Comparison of ENCODE assay signal across 15 cellular contexts in the genomic region with DNA sequence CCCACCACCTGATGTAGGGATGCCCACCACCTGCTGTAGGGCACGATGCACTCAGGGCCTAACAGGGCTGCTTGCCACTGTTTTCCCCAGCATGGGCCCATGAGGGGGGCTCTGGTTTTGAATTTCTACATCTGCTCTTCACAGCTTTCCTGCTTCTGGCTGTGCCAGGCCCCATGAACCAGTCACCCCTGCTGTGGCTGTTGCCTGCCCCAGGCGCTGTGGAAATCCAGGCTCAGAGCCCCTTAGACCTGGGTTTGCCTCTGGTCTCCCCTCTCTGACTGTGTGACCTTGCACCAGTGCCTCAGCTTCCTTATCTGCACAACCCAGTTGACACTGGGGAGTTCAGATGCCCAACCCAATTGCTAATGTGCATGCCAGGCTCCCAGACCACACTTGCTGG. TPM values are rescaled to one million over a fixed set of nuclear protein-coding genes. Genes with fewer than 3 reads are reported as not detected.
DNase-seq lines count a peak whose midpoint lies in the region; ATAC-seq and TF ChIP-seq lines count a peak whose summit lies in the region.
"Had no signal": no experiment of that assay in that cellular context is flagged by ENCODE, and none has a peak within 500 bp of the region (broad histone marks: within the 10 kb centered on the region; RNA-seq: fewer than 3 reads in every experiment).

No MANE protein-coding gene starts in this region.

- no peak overlapping the region for H3K4me3 ChIP-seq in coronary artery
- no peak overlapping the region for H3K4me3 ChIP-seq in vagina
- H3K4me3 ChIP-seq: GM23248, HAP-1 had no signal

- TF ChIP-seq CTCF in 22Rv1 (IDR thresholded peaks at IDR 0.05): no peak
- no peak for TF ChIP-seq CTCF in coronary artery (IDR thresholded peaks at IDR 0.05)
- no peak for TF ChIP-seq CTCF in vagina (IDR thresholded peaks at IDR 0.05)

- H3K9me3 ChIP-seq in vagina: no peaks in the 10 kb centered on the region
- H3K9me3 ChIP-seq: BE2C, Caco-2, HAP-1 had no signal

- peaks cover 44% of the 10 kb centered on the region for H3K4me1 ChIP-seq in vagina
- H3K4me1 ChIP-seq: HAP-1 had no signal

- H3K27me3 ChIP-seq in vagina: no peaks in the 10 kb centered on the region

- H3K36me3 ChIP-seq in vagina: no peaks in the 10 kb centered on the region
- H3K36me3 ChIP-seq: BE2C, HAP-1 had no signal

- intact Hi-C loops in vagina (cut with DNase I): no loop called here

- no peak for ATAC-seq in HG03196 (IDR thresholded peaks at IDR 0.05; ENCODE audit: unreplicated experiment)
- ATAC-seq: HepG2 had no signal

- DNase-seq in coronary artery (ENCODE audit: low spot score) (peak; percentile 62), mesenteric fat pad (ENCODE audit: low spot score) (peak; percentile 71), vagina (ENCODE audit: extremely low spot score in 2 of 2) (no peak), HK-2 (ENCODE audit: unreplicated experiment) (no peak)
- DNase-seq in activated CD8-positive, alpha-beta memory T cell treated with anti-CD3 and anti-CD28 coated beads for 24 hours: no peak
- DNase-seq: ACHN; BE2C; C1 segment of cervical spinal cord; Caco-2; CD4-positive, alpha-beta T cell; GM23248 had no signal

- TF ChIP-seq POLR2A in vagina (IDR thresholded peaks at IDR 0.05): no peak

- H3K27ac ChIP-seq in 22Rv1 (peak overlapping the region; percentile 100), coronary artery (no peak overlapping the region), vagina (peak overlapping the region; percentile 92)
- H3K27ac ChIP-seq: GM23248 had no signal

RNA-seq across cellular contexts. Expression of a gene that starts 6.1 kb away (rescaled TPM):
- total RNA-seq in mesenteric fat pad: 7.3 TPM
- total RNA-seq in vagina: 34.6 TPM
- total RNA-seq: Caco-2, HepG2 had no signal

Comparison
In these comparisons a context has a peak if more than half of its experiments do, and no peak if none do; other contexts are left out.
1. H3K27ac ChIP-seq: peak in 22Rv1 (single experiment) and vagina (single experiment); none in coronary artery (0 of 2).
2. DNase-seq: peak in coronary artery (single experiment) and mesenteric fat pad (single experiment); none in vagina (0 of 2), activated CD8-positive, alpha-beta memory T cell treated with anti-CD3 and anti-CD28 coated beads for 24 hours (single experiment) and HK-2 (single experiment).